In the genomic region with DNA sequence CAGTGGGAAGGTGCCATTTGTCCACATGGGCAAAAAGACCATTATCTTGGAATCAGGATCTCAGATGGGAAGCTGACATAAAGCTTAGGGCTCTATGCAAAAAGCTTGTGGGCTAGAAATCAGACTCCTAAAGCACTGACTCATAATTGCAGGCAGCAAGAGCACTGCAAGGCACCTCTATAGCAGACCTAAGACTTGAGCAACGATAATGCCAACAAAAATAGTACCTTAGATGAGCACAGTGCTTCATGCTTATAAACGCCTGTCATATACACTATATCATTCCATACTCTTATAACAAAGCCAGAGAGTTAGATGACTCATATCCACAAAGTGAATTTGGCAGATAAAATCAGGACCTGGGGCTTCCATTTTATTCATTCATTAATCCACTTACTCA, we compare ENCODE assay signal across 1 cellular context.
TF ChIP-seq lines count a peak whose summit lies in the region.

No MANE protein-coding gene starts in this region.

TF ChIP-seq in H1, 55 proteins besides CTCF, POLR2A, EP300 and RAD21:
- TF ChIP-seq SP1 (IDR thresholded peaks at IDR 0.05; ENCODE audit: low read depth, low read length) (no peak), ZNF274 (IDR thresholded peaks at IDR 0.05; ENCODE audit: borderline replicate concordance, extremely low read depth, low read length) (no peak), BRCA1 (IDR thresholded peaks at IDR 0.05; ENCODE audit: low read depth, low read length) (no peak), ASH2L (IDR thresholded peaks at IDR 0.05; ENCODE audit: low read length) (no peak), RXRA (IDR thresholded peaks at IDR 0.05; ENCODE audit: insufficient read depth, low read depth, low read length) (no peak), SAP30 (IDR thresholded peaks at IDR 0.05; ENCODE audit: insufficient read depth, insufficient replicate concordance, low read length) (no peak), EGR1 (IDR thresholded peaks at IDR 0.05; ENCODE audit: borderline replicate concordance, low read depth, low read length) (no peak), KDM4A (IDR thresholded peaks at IDR 0.05; ENCODE audit: low read depth, low read length, severe bottlenecking) (no peak), CHD2 (IDR thresholded peaks at IDR 0.05; ENCODE audit: low read length) (no peak), POU5F1 (IDR thresholded peaks at IDR 0.05; ENCODE audit: low read depth, low read length) (no peak)
- TF ChIP-seq, protein P1, sequence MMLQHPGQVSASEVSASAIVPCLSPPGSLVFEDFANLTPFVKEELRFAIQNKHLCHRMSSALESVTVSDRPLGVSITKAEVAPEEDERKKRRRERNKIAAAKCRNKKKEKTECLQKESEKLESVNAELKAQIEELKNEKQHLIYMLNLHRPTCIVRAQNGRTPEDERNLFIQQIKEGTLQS (IDR thresholded peaks at IDR 0.05; ENCODE audit: insufficient read depth, low read depth, low read length) = no peak
- TF ChIP-seq, protein P2, sequence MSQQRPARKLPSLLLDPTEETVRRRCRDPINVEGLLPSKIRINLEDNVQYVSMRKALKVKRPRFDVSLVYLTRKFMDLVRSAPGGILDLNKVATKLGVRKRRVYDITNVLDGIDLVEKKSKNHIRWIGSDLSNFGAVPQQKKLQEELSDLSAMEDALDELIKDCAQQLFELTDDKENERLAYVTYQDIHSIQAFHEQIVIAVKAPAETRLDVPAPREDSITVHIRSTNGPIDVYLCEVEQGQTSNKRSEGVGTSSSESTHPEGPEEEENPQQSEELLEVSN (IDR thresholded peaks at IDR 0.05) = no peak
TF ChIP-seq in H1: peak in this region for 0.
